In the genomic region with DNA sequence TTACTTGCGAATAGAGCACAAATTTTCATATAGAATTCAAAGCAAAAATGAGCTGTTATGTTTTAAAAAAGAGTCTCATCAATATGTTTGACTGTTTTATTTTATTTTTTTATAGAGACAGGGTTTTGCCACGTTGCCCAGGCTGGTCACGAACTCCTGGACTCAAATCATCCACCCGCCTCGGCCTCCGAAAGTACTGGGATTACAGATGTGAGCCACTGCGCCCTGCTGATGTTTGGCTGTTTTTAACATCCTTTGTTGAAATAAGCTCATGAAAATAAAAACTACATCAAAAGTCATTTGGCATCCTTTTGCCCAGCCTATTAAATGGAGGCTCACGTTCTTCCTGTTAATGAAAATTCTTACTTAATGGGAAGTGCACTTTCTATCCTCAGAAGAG, we compare ENCODE assay signal across 28 cellular contexts.
"Had no signal": no experiment of that assay in that cellular context is flagged by ENCODE, and none has a peak within 500 bp of the region (broad histone marks: within the 10 kb centered on the region; RNA-seq: fewer than 3 reads in every experiment).

No MANE protein-coding gene starts in this region.

- H3K4me3 Mint-ChIP-seq: activated B cell treated with CpG ODN at 0.5 μM for 24 hours; activated CD8-positive, alpha-beta T cell treated with anti-CD3 and anti-CD28 coated beads for 36 hours; activated naive CD4-positive, alpha-beta T cell treated with anti-CD3 and anti-CD28 coated beads for 36 hours; activated naive CD4-positive, alpha-beta T cell treated with anti-CD3 and anti-CD28 coated beads, Interleukin-2, amount 50 U/mL, for 24 hours; activated naive CD8-positive, alpha-beta T cell treated with anti-CD3 and anti-CD28 coated beads for 36 hours; activated naive CD8-positive, alpha-beta T cell treated with anti-CD3 and anti-CD28 coated beads, Interleukin-2, amount 50 U/mL, for 24 hours; activated T-cell treated with anti-CD3 and anti-CD28 coated beads, Interleukin-2, amount 50 U/mL, for 4 hours; activated T-helper 1 cell treated with anti-CD3 and anti-CD28 coated beads, Interleukin-12 subunit alpha, Interleukin-12 subunit beta, Interleukin-2, Interleukin-4 antibody, amounts not matched to agents 30 ng/mL and 10 ng/mL and 1 ng/mL, durations not matched to agents 14 hours and 24 hours and 36 hours; T-helper 1 cell treated with Interleukin-12 subunit alpha and Interleukin-12 subunit beta and Interleukin-4 antibody, amounts not matched to agents 30 μg/mL and 1 μg/mL, for 36 hours; T-helper 2 cell treated with Interferon-gamma antibody and Interleukin-4, amounts not matched to agents 5 μg/mL and 100 μg/mL, for 36 hours had no signal

- H3K36me3 ChIP-seq: adrenal gland, colonic mucosa, WERI-Rb-1 had no signal

- DNase-seq: activated B cell treated with CpG ODN at 0.5 μM for 24 hours; activated CD4-positive, alpha-beta T cell treated with anti-CD3 and anti-CD28 coated beads for 48 hours; activated CD4-positive, alpha-beta T cell treated with anti-CD3 and anti-CD28 coated beads, Interleukin-2, amount 50 U/mL, for 1 hour; activated CD4-positive, alpha-beta T cell treated with anti-CD3 and anti-CD28 coated beads, Interleukin-2, amount 50 U/mL, for 48 hours; activated CD8-positive, alpha-beta memory T cell treated with anti-CD3 and anti-CD28 coated beads for 24 hours; activated CD8-positive, alpha-beta T cell treated with anti-CD3 and anti-CD28 coated beads for 36 hours; activated naive CD4-positive, alpha-beta T cell treated with anti-CD3 and anti-CD28 coated beads for 36 hours; activated naive CD8-positive, alpha-beta T cell treated with anti-CD3 and anti-CD28 coated beads for 36 hours; activated naive CD8-positive, alpha-beta T cell treated with anti-CD3 and anti-CD28 coated beads, Interleukin-2, amount 50 U/mL, for 24 hours; activated T-cell treated with anti-CD3 and anti-CD28 coated beads, Interleukin-2, amount 50 U/mL, for 4 hours; adrenal gland; amygdala; body of pancreas; caudate nucleus; colonic mucosa; effector CD8-positive, alpha-beta T cell; esophagus squamous epithelium; foreskin melanocyte; T1000; WERI-Rb-1 had no signal

- H3K4me3 ChIP-seq: adrenal gland, body of pancreas, colonic mucosa, esophagus squamous epithelium, gastroesophageal sphincter had no signal

- ATAC-seq: activated CD4-positive, CD25-positive, alpha-beta regulatory T cell treated with anti-CD3 and anti-CD28 coated beads, Interleukin-2, amount 50 U/mL, for 24 hours; activated CD8-positive, alpha-beta T cell treated with anti-CD3 and anti-CD28 coated beads for 36 hours; activated naive CD8-positive, alpha-beta T cell treated with anti-CD3 and anti-CD28 coated beads, Interleukin-2, amount 50 U/mL, for 24 hours; activated T-cell treated with anti-CD3 and anti-CD28 coated beads, Interleukin-2, amount 50 U/mL, for 4 hours; body of pancreas; gastroesophageal sphincter had no signal

- H3K9me3 Mint-ChIP-seq: activated B cell treated with CpG ODN at 0.5 μM for 24 hours; activated CD8-positive, alpha-beta T cell treated with anti-CD3 and anti-CD28 coated beads for 36 hours; activated naive CD4-positive, alpha-beta T cell treated with anti-CD3 and anti-CD28 coated beads for 36 hours; activated naive CD4-positive, alpha-beta T cell treated with anti-CD3 and anti-CD28 coated beads, Interleukin-2, amount 50 U/mL, for 24 hours; activated naive CD8-positive, alpha-beta T cell treated with anti-CD3 and anti-CD28 coated beads for 36 hours; activated naive CD8-positive, alpha-beta T cell treated with anti-CD3 and anti-CD28 coated beads, Interleukin-2, amount 50 U/mL, for 24 hours; activated T-cell treated with anti-CD3 and anti-CD28 coated beads, Interleukin-2, amount 50 U/mL, for 4 hours; activated T-helper 1 cell treated with anti-CD3 and anti-CD28 coated beads, Interleukin-12 subunit alpha, Interleukin-12 subunit beta, Interleukin-2, Interleukin-4 antibody, amounts not matched to agents 30 ng/mL and 10 ng/mL and 1 ng/mL, durations not matched to agents 14 hours and 24 hours and 36 hours; activated T-helper 2 cell treated with anti-CD3 and anti-CD28 coated beads, Interferon-gamma antibody, Interleukin-2, Interleukin-4, amounts not matched to agents 10 μg/mL and 5 μg/mL and 100 μg/mL, durations not matched to agents 14 hours and 24 hours and 36 hours; T-helper 1 cell treated with Interleukin-12 subunit alpha and Interleukin-12 subunit beta and Interleukin-4 antibody, amounts not matched to agents 30 μg/mL and 1 μg/mL, for 36 hours; T-helper 2 cell treated with Interferon-gamma antibody and Interleukin-4, amounts not matched to agents 5 μg/mL and 100 μg/mL, for 36 hours had no signal

- H3K9me3 ChIP-seq: adrenal gland, body of pancreas, colonic mucosa, esophagus squamous epithelium, gastroesophageal sphincter had no signal

- H3K4me1 Mint-ChIP-seq: activated B cell treated with CpG ODN at 0.5 μM for 24 hours; activated naive CD4-positive, alpha-beta T cell treated with anti-CD3 and anti-CD28 coated beads, Interleukin-2, amount 50 U/mL, for 24 hours; activated naive CD8-positive, alpha-beta T cell treated with anti-CD3 and anti-CD28 coated beads for 36 hours; activated naive CD8-positive, alpha-beta T cell treated with anti-CD3 and anti-CD28 coated beads, Interleukin-2, amount 50 U/mL, for 24 hours had no signal

- H3K27ac Mint-ChIP-seq: activated B cell treated with CpG ODN at 0.5 μM for 24 hours; activated CD8-positive, alpha-beta T cell treated with anti-CD3 and anti-CD28 coated beads for 36 hours; activated naive CD4-positive, alpha-beta T cell treated with anti-CD3 and anti-CD28 coated beads for 36 hours; activated naive CD4-positive, alpha-beta T cell treated with anti-CD3 and anti-CD28 coated beads, Interleukin-2, amount 50 U/mL, for 24 hours; activated naive CD8-positive, alpha-beta T cell treated with anti-CD3 and anti-CD28 coated beads, Interleukin-2, amount 50 U/mL, for 24 hours; activated T-helper 1 cell treated with anti-CD3 and anti-CD28 coated beads, Interleukin-12 subunit alpha, Interleukin-12 subunit beta, Interleukin-2, Interleukin-4 antibody, amounts not matched to agents 30 ng/mL and 10 ng/mL and 1 ng/mL, durations not matched to agents 14 hours and 24 hours and 36 hours; activated T-helper 2 cell treated with anti-CD3 and anti-CD28 coated beads, Interferon-gamma antibody, Interleukin-2, Interleukin-4, amounts not matched to agents 10 μg/mL and 5 μg/mL and 100 μg/mL, durations not matched to agents 14 hours and 24 hours and 36 hours; T-helper 1 cell treated with Interleukin-12 subunit alpha and Interleukin-12 subunit beta and Interleukin-4 antibody, amounts not matched to agents 30 μg/mL and 1 μg/mL, for 36 hours; T-helper 2 cell treated with Interferon-gamma antibody and Interleukin-4, amounts not matched to agents 5 μg/mL and 100 μg/mL, for 36 hours had no signal

- H3K4me1 ChIP-seq: adrenal gland, body of pancreas, colonic mucosa, esophagus squamous epithelium had no signal

- H3K27ac ChIP-seq: adrenal gland, body of pancreas, colonic mucosa, epithelial cell of prostate, esophagus squamous epithelium, WERI-Rb-1 had no signal

- H3K27me3 Mint-ChIP-seq: activated CD8-positive, alpha-beta T cell treated with anti-CD3 and anti-CD28 coated beads for 36 hours; activated naive CD4-positive, alpha-beta T cell treated with anti-CD3 and anti-CD28 coated beads, Interleukin-2, amount 50 U/mL, for 24 hours; activated naive CD8-positive, alpha-beta T cell treated with anti-CD3 and anti-CD28 coated beads for 36 hours; activated naive CD8-positive, alpha-beta T cell treated with anti-CD3 and anti-CD28 coated beads, Interleukin-2, amount 50 U/mL, for 24 hours had no signal

- H3K27me3 ChIP-seq: adrenal gland, body of pancreas, colonic mucosa, esophagus squamous epithelium, gastroesophageal sphincter had no signal
